Comparison of ENCODE assay signal across 8 cellular contexts in the genomic region with DNA sequence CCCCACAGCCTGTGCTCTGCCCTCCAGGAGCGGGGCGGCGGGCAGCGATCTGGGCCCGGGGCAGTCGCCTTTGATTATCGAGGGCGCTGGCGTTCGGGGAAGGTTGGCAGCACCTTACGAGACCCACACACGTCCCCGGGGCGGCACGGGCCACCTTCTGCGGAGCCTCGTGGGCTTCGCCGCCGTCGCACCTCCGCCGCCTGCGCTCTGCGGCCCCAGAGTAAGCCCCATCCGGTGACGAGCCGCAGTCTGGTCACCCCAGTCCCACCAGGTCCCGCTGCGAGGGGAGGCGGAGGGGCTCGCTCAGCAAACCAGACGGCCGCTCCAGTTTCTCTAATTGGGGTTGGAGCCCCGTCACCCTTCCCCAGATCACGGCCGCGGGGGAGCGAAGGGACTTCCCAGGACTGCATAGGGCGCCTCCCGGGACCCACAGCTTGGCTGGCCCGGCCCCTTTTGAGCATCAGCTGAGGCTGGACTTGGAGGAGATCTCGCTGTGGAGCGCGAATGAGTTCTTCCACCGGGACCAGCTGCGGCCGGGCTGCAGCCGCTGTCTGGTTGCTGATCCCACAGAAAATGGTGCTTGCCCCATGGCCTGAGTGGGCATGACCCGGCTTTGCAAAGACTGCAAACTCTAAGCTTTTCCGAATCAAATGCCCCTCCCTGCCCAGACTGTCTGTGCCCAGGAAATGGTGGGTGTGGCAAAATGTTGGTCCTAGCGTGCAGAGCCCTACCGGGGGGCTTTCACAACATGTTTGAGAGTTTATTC. TPM values are rescaled to one million over a fixed set of nuclear protein-coding genes. Genes with fewer than 3 reads are reported as not detected.
A peak's percentile ranks its signal among the peaks of the same experiment; 100 is the strongest.
DNase-seq lines count a peak whose midpoint lies in the region; ATAC-seq and TF ChIP-seq lines count a peak whose summit lies in the region.

No MANE protein-coding gene starts in this region.

- peaks cover 6% of the 10 kb centered on the region for H4K20me1 ChIP-seq in GM23338 (replicated peaks; ENCODE audit: insufficient read depth)

- no peaks in the 10 kb centered on the region for H3K9me2 ChIP-seq in GM23338 (ENCODE audit: insufficient read depth)

- peaks cover 30% of the 10 kb centered on the region for H3K27me3 Mint-ChIP-seq in GM23338 (ENCODE audit: insufficient read depth, low read depth, poor library complexity)

- H3K9ac ChIP-seq in stomach smooth muscle (ENCODE audit: low read length in 2 of 2): peak overlapping the region; percentile 62 to 68

- H3K4me3 ChIP-seq in GM08714 (ENCODE audit: low read length): peak overlapping the region; percentile 69
- H3K4me3 ChIP-seq in GM23338: peak overlapping the region; percentile 74
- peak overlapping the region; percentile 84 for H3K4me3 ChIP-seq in epithelial cell of proximal tubule (ENCODE audit: low read depth, low read length)
- H3K4me3 ChIP-seq in muscle layer of duodenum (ENCODE audit: low read depth in 1 of 2, low read length in 2 of 2): peak overlapping the region; percentile 83 to 91
- peak overlapping the region; percentile 78 to 81 for H3K4me3 ChIP-seq in stomach smooth muscle (ENCODE audit: low read length in 2 of 2)

- H3K4me3 Mint-ChIP-seq in GM23338: peak overlapping the region; percentile 75

- peaks cover 4% of the 10 kb centered on the region; the same call in 2 of the 3 replicates for H3K4me1 Mint-ChIP-seq in GM23338

- TF ChIP-seq CTCF in GM23338 (conservative IDR thresholded peaks at IDR 0.05; ENCODE audit: low read depth in 2 of 2) (no peak), epithelial cell of proximal tubule (conservative IDR thresholded peaks at IDR 0.05; ENCODE audit: low read depth, low read length) (no peak)

- H3K9me3 ChIP-seq in muscle layer of duodenum (ENCODE audit: control insufficient read depth in 1 of 2, low read length in 2 of 2) (no peaks in the 10 kb centered on the region), stomach smooth muscle (ENCODE audit: control insufficient read depth in 2 of 2, low read length in 2 of 2) (no peaks in the 10 kb centered on the region)

- no peaks in the 10 kb centered on the region for H3K9me3 Mint-ChIP-seq in GM23338

- H3K27ac ChIP-seq in GM23338 (ENCODE audit: low read depth) (no peak overlapping the region), muscle layer of duodenum (ENCODE audit: low read length) (peak overlapping the region; percentile 92), stomach smooth muscle (ENCODE audit: low read length) (peak overlapping the region; percentile 46)

- H3K4me2 ChIP-seq in GM23338: peak overlapping the region; percentile 91

- ATAC-seq in GM23338: peak; percentile 61

- DNase-seq in GM23338 (ENCODE audit: low spot score) (peak; percentile 72), LoVo (ENCODE audit: low spot score) (peak; percentile 41), epithelial cell of proximal tubule (ENCODE audit: low read depth) (no peak), midbrain (lab: John Stamatoyannopoulos, UW) (no peak)
- peak; percentile 59 for DNase-seq in activated CD8-positive, alpha-beta memory T cell treated with anti-CD3 and anti-CD28 coated beads, Interleukin-2, amount 50 U/mL, for 4 hours

- no peaks in the 10 kb centered on the region for H3K36me3 Mint-ChIP-seq in GM23338 (ENCODE audit: low read depth)

- 0 out of 2 replicates have a peak, but pooled peaks cover 2% of the 10 kb centered on the region for H3K4me1 ChIP-seq in GM23338 (ENCODE audit: insufficient read depth)
- peaks cover 8 to 31% of the 10 kb centered on the region in 2 donors for H3K4me1 ChIP-seq in muscle layer of duodenum (ENCODE audit: control insufficient read depth in 1 of 2, insufficient read depth in 2 of 2, low read length in 2 of 2)
- H3K4me1 ChIP-seq in stomach smooth muscle (ENCODE audit: control insufficient read depth, insufficient read depth, low read length): peaks cover 15% of the 10 kb centered on the region

- H3K36me3 ChIP-seq in GM23338 (ENCODE audit: insufficient read depth) (no peaks in the 10 kb centered on the region), muscle layer of duodenum (ENCODE audit: control insufficient read depth in 1 of 2, insufficient read depth in 2 of 2, low read length in 2 of 2) (peaks cover 2 to 3% of the 10 kb centered on the region in 2 donors), stomach smooth muscle (ENCODE audit: control insufficient read depth in 2 of 2, insufficient read depth in 2 of 2, low read length in 2 of 2) (no peaks in the 10 kb centered on the region)

- H3K79me2 ChIP-seq in GM23338 (replicated peaks; ENCODE audit: insufficient read depth): no peaks in the 10 kb centered on the region

- H3F3A ChIP-seq in GM23338 (replicated peaks; ENCODE audit: low read depth): no peaks in the 10 kb centered on the region

- peak overlapping the region; percentile 95 for H2AFZ ChIP-seq in GM23338

- no peak overlapping the region for H3K27ac Mint-ChIP-seq in GM23338

- peaks cover 54% of the 10 kb centered on the region for H3K27me3 ChIP-seq in GM23338 (ENCODE audit: insufficient read depth)
- no peaks in the 10 kb centered on the region for H3K27me3 ChIP-seq in muscle layer of duodenum (ENCODE audit: low read depth, low read length)
- H3K27me3 ChIP-seq in stomach smooth muscle (ENCODE audit: control insufficient read depth in 1 of 2, insufficient read depth in 2 of 2, low read length in 2 of 2): peaks cover 0 to 4% of the 10 kb centered on the region in 2 donors

TF ChIP-seq in GM23338, 12 proteins besides CTCF, POLR2A, EP300 and RAD21 (continues in another document):
- no peak for TF ChIP-seq EZH2 (IDR thresholded peaks at IDR 0.05; ENCODE audit: low read depth, unreplicated experiment)
- TF ChIP-seq JUNB (IDR thresholded peaks at IDR 0.05; ENCODE audit: unreplicated experiment): no peak
- TF ChIP-seq CREB1 (CRISPR knock-in tag; IDR thresholded peaks at IDR 0.05; ENCODE audit: low read depth): no peak
- TF ChIP-seq POLR2AphosphoS5 (IDR thresholded peaks at IDR 0.05; ENCODE audit: low read depth): no peak
- TF ChIP-seq EZH2phosphoT487 (IDR thresholded peaks at IDR 0.05; ENCODE audit: unreplicated experiment): no peak
- TF ChIP-seq, protein P1, sequence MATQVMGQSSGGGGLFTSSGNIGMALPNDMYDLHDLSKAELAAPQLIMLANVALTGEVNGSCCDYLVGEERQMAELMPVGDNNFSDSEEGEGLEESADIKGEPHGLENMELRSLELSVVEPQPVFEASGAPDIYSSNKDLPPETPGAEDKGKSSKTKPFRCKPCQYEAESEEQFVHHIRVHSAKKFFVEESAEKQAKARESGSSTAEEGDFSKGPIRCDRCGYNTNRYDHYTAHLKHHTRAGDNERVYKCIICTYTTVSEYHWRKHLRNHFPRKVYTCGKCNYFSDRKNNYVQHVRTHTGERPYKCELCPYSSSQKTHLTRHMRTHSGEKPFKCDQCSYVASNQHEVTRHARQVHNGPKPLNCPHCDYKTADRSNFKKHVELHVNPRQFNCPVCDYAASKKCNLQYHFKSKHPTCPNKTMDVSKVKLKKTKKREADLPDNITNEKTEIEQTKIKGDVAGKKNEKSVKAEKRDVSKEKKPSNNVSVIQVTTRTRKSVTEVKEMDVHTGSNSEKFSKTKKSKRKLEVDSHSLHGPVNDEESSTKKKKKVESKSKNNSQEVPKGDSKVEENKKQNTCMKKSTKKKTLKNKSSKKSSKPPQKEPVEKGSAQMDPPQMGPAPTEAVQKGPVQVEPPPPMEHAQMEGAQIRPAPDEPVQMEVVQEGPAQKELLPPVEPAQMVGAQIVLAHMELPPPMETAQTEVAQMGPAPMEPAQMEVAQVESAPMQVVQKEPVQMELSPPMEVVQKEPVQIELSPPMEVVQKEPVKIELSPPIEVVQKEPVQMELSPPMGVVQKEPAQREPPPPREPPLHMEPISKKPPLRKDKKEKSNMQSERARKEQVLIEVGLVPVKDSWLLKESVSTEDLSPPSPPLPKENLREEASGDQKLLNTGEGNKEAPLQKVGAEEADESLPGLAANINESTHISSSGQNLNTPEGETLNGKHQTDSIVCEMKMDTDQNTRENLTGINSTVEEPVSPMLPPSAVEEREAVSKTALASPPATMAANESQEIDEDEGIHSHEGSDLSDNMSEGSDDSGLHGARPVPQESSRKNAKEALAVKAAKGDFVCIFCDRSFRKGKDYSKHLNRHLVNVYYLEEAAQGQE (IDR thresholded peaks at IDR 0.05; ENCODE audit: unreplicated experiment): no peak
- TF ChIP-seq, protein P2, sequence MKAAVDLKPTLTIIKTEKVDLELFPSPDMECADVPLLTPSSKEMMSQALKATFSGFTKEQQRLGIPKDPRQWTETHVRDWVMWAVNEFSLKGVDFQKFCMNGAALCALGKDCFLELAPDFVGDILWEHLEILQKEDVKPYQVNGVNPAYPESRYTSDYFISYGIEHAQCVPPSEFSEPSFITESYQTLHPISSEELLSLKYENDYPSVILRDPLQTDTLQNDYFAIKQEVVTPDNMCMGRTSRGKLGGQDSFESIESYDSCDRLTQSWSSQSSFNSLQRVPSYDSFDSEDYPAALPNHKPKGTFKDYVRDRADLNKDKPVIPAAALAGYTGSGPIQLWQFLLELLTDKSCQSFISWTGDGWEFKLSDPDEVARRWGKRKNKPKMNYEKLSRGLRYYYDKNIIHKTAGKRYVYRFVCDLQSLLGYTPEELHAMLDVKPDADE (IDR thresholded peaks at IDR 0.05): no peak

RNA-seq across cellular contexts. Expression of a gene that starts 0.6 kb away (rescaled TPM):
- total RNA-seq in GM23338 (2014; rRNA removed; shearing (Covaris generic)): 7.2 and 7.3 TPM in 2 replicates
- polyA plus RNA-seq in GM23338 (2016; fragmentation: Nextera tagmentation; extraction: Ambion mirVana): 10.9 and 14.7 TPM in 2 replicates
- 70.4 and 72.6 TPM in 2 replicates for total RNA-seq in epithelial cell of proximal tubule

Comparison
In these comparisons a context has a peak if more than half of its experiments do, and no peak if none do; other contexts are left out.
1. DNase-seq: peak in GM23338 (single experiment), LoVo (single experiment) and activated CD8-positive, alpha-beta memory T cell treated with anti-CD3 and anti-CD28 coated beads, Interleukin-2, amount 50 U/mL, for 4 hours (single experiment); none in epithelial cell of proximal tubule (single experiment) and midbrain (single experiment).
2. Peak in every context shown above with its lines, with median percentiles within 50 percentile points of each other: H3K4me3 ChIP-seq.